In genomic region chr17:57987582-57988300, GRCh38 we compare ENCODE assay signal across 8 cellular contexts. TPM values are rescaled to one million over a fixed set of nuclear protein-coding genes. Genes with fewer than 3 reads are reported as not detected.
A peak's percentile ranks its signal among the peaks of the same experiment; 100 is the strongest.
DNase-seq lines count a peak whose midpoint lies in the region; ATAC-seq and TF ChIP-seq lines count a peak whose summit lies in the region.

TSS of gene VEZF1 (minus strand) at chr17:57988254. CDS start at chr17:57988111, 143 bp downstream.

- peak within 1 kb of the TSS; percentile 96 for H3K27ac Mint-ChIP-seq in WTC11

- DNase-seq in DMS 273 (lab: John Stamatoyannopoulos, UW; ENCODE audit: unreplicated experiment) (peak; percentile 92), DMS 273 treated with DMSO at 0.1 percent for 48 hours (lab: John Stamatoyannopoulos, UW) (no peak), NCI-H1105 treated with DMSO at 0.1 percent for 48 hours (lab: John Stamatoyannopoulos, UW) (peak; percentile 60), WTC11 (ENCODE audit: low spot score) (peak; percentile 76), caudate nucleus (lab: John Stamatoyannopoulos, UW) (peak in 54 of 61 donors; percentile 42 to 92 (median 75)), islet precursor cell (peak; percentile 89)
- peak; percentile 51 to 76 (median 55) for DNase-seq in stimulated activated CD4-positive, alpha-beta T cell treated with anti-CD3 and anti-CD28 coated beads, Interleukin-12 subunit alpha, Interleukin-12 subunit beta, amount 100 ng/mL, for 48 hours (ENCODE audit: low read depth in 2 of 3, low spot score in 1 of 3)

- peak within 1 kb of the TSS; percentile 90 for H3K4me3 Mint-ChIP-seq in WTC11

- peak within 1 kb of the TSS; percentile 98 for H3K27ac ChIP-seq in caudate nucleus (ENCODE audit: low read depth, low read length)

- peaks cover 1% of the 10 kb centered on the region; the same call in 1 of the 2 replicates for H3K36me3 Mint-ChIP-seq in WTC11

- CTCF ChIA-PET in WTC11 (lab: Charles Lee) = interaction anchor here (1.0 to 3.5 kb wide), 8 partner anchors 12 to 130 kb away, joined by 3 to 23 read pairs (median 7); no protein-coding TSS in a partner anchor

- POLR2A ChIA-PET in WTC11 (lab: Charles Lee) = interaction anchor here (1.0 to 1.1 kb wide), 9 partner anchors 9 to 127 kb away, joined by 3 to 9 read pairs (median 4); partner anchors contain the start of gene SRSF1

- H3K9me3 Mint-ChIP-seq in WTC11 = no peaks in the 10 kb centered on the region

- H3K4me1 Mint-ChIP-seq in WTC11 = peaks cover 74% of the 10 kb centered on the region

- TF ChIP-seq CTCF in WTC11 (IDR thresholded peaks at IDR 0.05) = no peak

- ATAC-seq in HG02588 (IDR thresholded peaks at IDR 0.05; ENCODE audit: unreplicated experiment) (peak; percentile 60), WTC11 (peak; percentile 57)

- no peaks in the 10 kb centered on the region for H3K27me3 Mint-ChIP-seq in WTC11 (ENCODE audit: low read depth)

TF ChIP-seq in WTC11, 78 proteins besides CTCF, POLR2A, EP300 and RAD21 (continues in another document):
- TF ChIP-seq ZBTB43 (CRISPR knock-in tag; IDR thresholded peaks at IDR 0.05) (0 out of 2 replicates have a peak, but pooled peaks have one; percentile 56), HMGXB4 (CRISPR knock-in tag; IDR thresholded peaks at IDR 0.05) (peak; percentile 4; the same call in 1 of the 2 replicates), ARID4B (CRISPR knock-in tag; IDR thresholded peaks at IDR 0.05; ENCODE audit: borderline replicate concordance) (peak; percentile 76; the same call in 1 of the 2 replicates), ZNF671 (CRISPR knock-in tag; IDR thresholded peaks at IDR 0.05) (0 out of 2 replicates have a peak, but pooled peaks have one; percentile 66), ZNF512 (CRISPR knock-in tag; IDR thresholded peaks at IDR 0.05; ENCODE audit: borderline replicate concordance) (0 out of 2 replicates have a peak, but pooled peaks have one; percentile 34), CBFB (CRISPR knock-in tag; IDR thresholded peaks at IDR 0.05; ENCODE audit: low read depth) (no peak), MAX (CRISPR knock-in tag; IDR thresholded peaks at IDR 0.05) (no peak), NFYB (CRISPR knock-in tag; conservative IDR thresholded peaks at IDR 0.05; ENCODE audit: low read depth) (no peak), E2F4 (CRISPR knock-in tag; IDR thresholded peaks at IDR 0.05; ENCODE audit: borderline replicate concordance, low read depth) (peak; percentile 58; the same call in 1 of the 2 replicates), USF1 (CRISPR knock-in tag; IDR thresholded peaks at IDR 0.05) (no peak), ZNF317 (CRISPR knock-in tag; IDR thresholded peaks at IDR 0.05; ENCODE audit: borderline replicate concordance, low read depth) (no peak), SP1 (CRISPR knock-in tag; conservative IDR thresholded peaks at IDR 0.05) (peak; percentile 36; the same call in 1 of the 2 replicates)

RNA-seq across cellular contexts. Expression of gene VEZF1, which starts in this region (rescaled TPM):
- total RNA-seq in WTC11 (2021) = 43.1 to 43.8 TPM (median 43.3 TPM) in 3 replicates
